In genomic region chr6:157088841-157089240, GRCh38 we compare ENCODE assay signal across 21 cellular contexts.
DNase-seq lines count a peak whose midpoint lies in the region; ATAC-seq and TF ChIP-seq lines count a peak whose summit lies in the region.
"Had no signal": no experiment of that assay in that cellular context is flagged by ENCODE, and none has a peak within 500 bp of the region (broad histone marks: within the 10 kb centered on the region; RNA-seq: fewer than 3 reads in every experiment).

No MANE protein-coding gene starts in this region.

- TF ChIP-seq CTCF in chondrocyte (IDR thresholded peaks at IDR 0.05) (no peak), spleen (IDR thresholded peaks at IDR 0.05 in 8 of 11, conservative IDR thresholded peaks at IDR 0.05 in 3 of 11) (no peak), GM10248 (IDR thresholded peaks at IDR 0.05; ENCODE audit: control extremely low read depth, extremely low read depth, low read depth, missing control alignments) (no peak)

- H3K27ac ChIP-seq in mesodermal cell (ENCODE audit: low read depth, low read length, severe bottlenecking): peak overlapping the region; percentile 87
- no peak overlapping the region for H3K27ac ChIP-seq in spleen
- H3K27ac ChIP-seq: BLaER1 treated with 17β-estradiol and CSF1 and Interleukin-3, amounts not matched to agents 10 nM and 100 nM; HL-60; neutrophil had no signal

- H3K27me3 Mint-ChIP-seq in activated naive CD8-positive, alpha-beta T cell treated with anti-CD3 and anti-CD28 coated beads, Interleukin-2, amount 10 ng/mL, durations not matched to agents 7 days and 5 days: no peaks in the 10 kb centered on the region
- no peaks in the 10 kb centered on the region for H3K27me3 Mint-ChIP-seq in activated naive CD8-positive, alpha-beta T cell treated with anti-CD3 and anti-CD28 coated beads for 36 hours
- no peaks in the 10 kb centered on the region for H3K27me3 Mint-ChIP-seq in chondrocyte (ENCODE audit: low read depth)
- H3K27me3 Mint-ChIP-seq: activated naive CD8-positive, alpha-beta T cell; memory B cell had no signal

- ATAC-seq in activated naive CD8-positive, alpha-beta T cell treated with anti-CD3 and anti-CD28 coated beads, Interleukin-2, amount 10 ng/mL, durations not matched to agents 7 days and 5 days (ENCODE audit: low read depth): no peak
- no peak for ATAC-seq in HG03196 (IDR thresholded peaks at IDR 0.05; ENCODE audit: unreplicated experiment)
- ATAC-seq in GM18502 (IDR thresholded peaks at IDR 0.05; ENCODE audit: poor library complexity, unreplicated experiment): no peak
- ATAC-seq: activated CD8-positive, alpha-beta T cell treated with anti-CD3 and anti-CD28 coated beads, Interleukin-2, amount 10 ng/mL, durations not matched to agents 7 days and 5 days had no signal

- peaks cover 13% of the 10 kb centered on the region for H3K4me1 Mint-ChIP-seq in activated naive CD8-positive, alpha-beta T cell treated with anti-CD3 and anti-CD28 coated beads, Interleukin-2, amount 10 ng/mL, durations not matched to agents 7 days and 5 days
- H3K4me1 Mint-ChIP-seq in activated naive CD8-positive, alpha-beta T cell treated with anti-CD3 and anti-CD28 coated beads for 36 hours: peaks cover 14% of the 10 kb centered on the region
- H3K4me1 Mint-ChIP-seq in chondrocyte (ENCODE audit: low read depth): peaks cover 20% of the 10 kb centered on the region

- H3K4me3 ChIP-seq in mesodermal cell (ENCODE audit: extremely low read depth, insufficient read depth, low read length, poor library complexity, severe bottlenecking): no peak overlapping the region
- no peak overlapping the region for H3K4me3 ChIP-seq in spleen
- H3K4me3 ChIP-seq: BLaER1 treated with 17β-estradiol and CSF1 and Interleukin-3, amounts not matched to agents 10 nM and 100 nM had no signal

- H3K36me3 Mint-ChIP-seq in activated naive CD8-positive, alpha-beta T cell treated with anti-CD3 and anti-CD28 coated beads, Interleukin-2, amount 10 ng/mL, durations not matched to agents 7 days and 5 days: peaks cover 29% of the 10 kb centered on the region
- peaks cover 14% of the 10 kb centered on the region for H3K36me3 Mint-ChIP-seq in activated naive CD8-positive, alpha-beta T cell treated with anti-CD3 and anti-CD28 coated beads for 36 hours
- H3K36me3 Mint-ChIP-seq in chondrocyte (ENCODE audit: low read depth): peaks cover 8% of the 10 kb centered on the region

- no peaks in the 10 kb centered on the region for H3K9me3 Mint-ChIP-seq in activated naive CD8-positive, alpha-beta T cell treated with anti-CD3 and anti-CD28 coated beads, Interleukin-2, amount 10 ng/mL, durations not matched to agents 7 days and 5 days
- H3K9me3 Mint-ChIP-seq in activated naive CD8-positive, alpha-beta T cell treated with anti-CD3 and anti-CD28 coated beads for 36 hours: no peaks in the 10 kb centered on the region
- H3K9me3 Mint-ChIP-seq in chondrocyte (ENCODE audit: low read depth): no peaks in the 10 kb centered on the region
- H3K9me3 Mint-ChIP-seq: memory B cell; T-helper 2 cell treated with Interferon-gamma antibody and Interleukin-4, amounts not matched to agents 5 μg/mL and 100 μg/mL, for 36 hours had no signal

- no peak for DNase-seq in activated naive CD8-positive, alpha-beta T cell treated with anti-CD3 and anti-CD28 coated beads, Interleukin-2, amount 10 ng/mL, durations not matched to agents 7 days and 5 days
- no peak for DNase-seq in activated naive CD8-positive, alpha-beta T cell treated with anti-CD3 and anti-CD28 coated beads for 36 hours
- DNase-seq in chondrocyte (ENCODE audit: low spot score): no peak
- DNase-seq in spleen: no peak
- DNase-seq in GM10248 (ENCODE audit: extremely low spot score): no peak
- DNase-seq: activated CD4-positive, CD25-positive, alpha-beta regulatory T cell; activated CD8-positive, alpha-beta T cell treated with anti-CD3 and anti-CD28 coated beads, Interleukin-2, amount 10 ng/mL, durations not matched to agents 7 days and 5 days; activated T-cell treated with anti-CD3 and anti-CD28 coated beads, Interleukin-2, amount 50 U/mL, for 48 hours; DMS 273 treated with DMSO at 0.1 percent for 48 hours; KG1; NCI-H1048; NCI-H2081 had no signal

- CTCF ChIA-PET in GM10248 (lab: Yijun Ruan, JAX): interaction anchor here (0.7 to 4.0 kb wide), 2 partner anchors 10 kb away, joined by 3 to 19 read pairs; no protein-coding TSS in a partner anchor

- no peaks in the 10 kb centered on the region for H3K27me3 ChIP-seq in spleen (replicated peaks in 1 of 7)
- H3K27me3 ChIP-seq: BLaER1 treated with 17β-estradiol and CSF1 and Interleukin-3, amounts not matched to agents 10 nM and 100 nM; neutrophil had no signal

- peak overlapping the region; percentile 2 for H3K27ac Mint-ChIP-seq in activated naive CD8-positive, alpha-beta T cell treated with anti-CD3 and anti-CD28 coated beads, Interleukin-2, amount 10 ng/mL, durations not matched to agents 7 days and 5 days
- no peak overlapping the region for H3K27ac Mint-ChIP-seq in activated naive CD8-positive, alpha-beta T cell treated with anti-CD3 and anti-CD28 coated beads for 36 hours
- peak overlapping the region; percentile 56 for H3K27ac Mint-ChIP-seq in chondrocyte (ENCODE audit: unreplicated experiment)
- H3K27ac Mint-ChIP-seq: activated CD8-positive, alpha-beta T cell treated with anti-CD3 and anti-CD28 coated beads, Interleukin-2, amount 10 ng/mL, durations not matched to agents 7 days and 5 days; activated naive CD8-positive, alpha-beta T cell; memory B cell; T-helper 2 cell treated with Interferon-gamma antibody and Interleukin-4, amounts not matched to agents 5 μg/mL and 100 μg/mL, for 36 hours had no signal

- H3K9me3 ChIP-seq in mesodermal cell (ENCODE audit: control insufficient read depth, low read length) (no peaks in the 10 kb centered on the region), spleen (no peaks in the 10 kb centered on the region)
- H3K9me3 ChIP-seq: neutrophil had no signal

- H3K36me3 ChIP-seq in mesodermal cell (ENCODE audit: control insufficient read depth, insufficient read depth, low read length) (peaks cover 31% of the 10 kb centered on the region), spleen (peaks cover 0 to 59% (median 25%) of the 10 kb centered on the region in 6 donors)

- H3K4me1 ChIP-seq in mesodermal cell (ENCODE audit: control insufficient read depth, insufficient read depth, low read length, poor library complexity, severe bottlenecking) (peaks cover 32% of the 10 kb centered on the region), spleen (peaks cover 0 to 32% (median 7%) of the 10 kb centered on the region in 6 donors)

- no peak overlapping the region for H3K4me3 Mint-ChIP-seq in activated naive CD8-positive, alpha-beta T cell treated with anti-CD3 and anti-CD28 coated beads, Interleukin-2, amount 10 ng/mL, durations not matched to agents 7 days and 5 days
- no peak overlapping the region for H3K4me3 Mint-ChIP-seq in activated naive CD8-positive, alpha-beta T cell treated with anti-CD3 and anti-CD28 coated beads for 36 hours
- H3K4me3 Mint-ChIP-seq in chondrocyte (ENCODE audit: unreplicated experiment): no peak overlapping the region
- H3K4me3 Mint-ChIP-seq: activated CD8-positive, alpha-beta T cell treated with anti-CD3 and anti-CD28 coated beads, Interleukin-2, amount 10 ng/mL, durations not matched to agents 7 days and 5 days; activated naive CD8-positive, alpha-beta T cell; memory B cell; T-helper 2 cell treated with Interferon-gamma antibody and Interleukin-4, amounts not matched to agents 5 μg/mL and 100 μg/mL, for 36 hours had no signal

- no peak for TF ChIP-seq POLR2A in spleen (IDR thresholded peaks at IDR 0.05)

- intact Hi-C loops in spleen (cut with DNase I; ENCODE audit: low total_unique reads): no loop called here

- 100% methylated on average over 2 of the region's 3 CpGs; no CpG with 5 or more reads in 1 of the 2 experiments for WGBS in mesodermal cell (ENCODE audit: insufficient coverage in 2 of 2), 2 experiments
- 67 to 76% (median 74%) methylated on average over 3 of the region's 3 CpGs for WGBS in spleen, 5 donors

- POLR2A ChIA-PET in activated naive CD8-positive, alpha-beta T cell treated with anti-CD3 and anti-CD28 coated beads, Interleukin-2, amount 10 ng/mL, durations not matched to agents 7 days and 5 days (lab: Charles Lee): no interaction called here
- POLR2A ChIA-PET in GM10248 (lab: Yijun Ruan, JAX): no interaction called here
